In the genomic region with DNA sequence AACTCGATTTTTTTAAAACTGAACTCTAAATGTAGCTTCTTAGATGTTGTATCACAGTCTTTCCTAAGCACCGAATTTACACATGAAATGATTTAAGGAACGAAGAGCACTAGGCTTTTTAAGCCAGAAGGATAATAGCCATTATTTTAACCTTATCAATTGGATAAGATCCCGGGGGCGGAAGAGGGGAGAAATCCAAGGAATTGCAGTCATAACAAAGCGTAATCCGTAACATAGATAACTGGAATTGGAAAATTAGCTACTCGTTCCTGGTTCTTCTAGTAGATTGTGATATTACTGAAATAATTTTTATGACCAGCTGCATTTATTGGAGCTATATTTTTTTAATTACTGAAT, we compare ENCODE assay signal across 7 cellular contexts. TPM values are rescaled to one million over a fixed set of nuclear protein-coding genes. Genes with fewer than 3 reads are reported as not detected.
DNase-seq lines count a peak whose midpoint lies in the region; ATAC-seq and TF ChIP-seq lines count a peak whose summit lies in the region.

No MANE protein-coding gene starts in this region.

- TF ChIP-seq CTCF in HEK293 (tag by site-specific recombination; IDR thresholded peaks at IDR 0.05): no peak
- no peak for TF ChIP-seq CTCF in WTC11 (IDR thresholded peaks at IDR 0.05)

- peaks cover 22% of the 10 kb centered on the region for H3K4me1 Mint-ChIP-seq in WTC11
- H3K4me1 Mint-ChIP-seq in stimulated activated naive B cell treated with anti-CD40 and anti-IgM and Interleukin-4, amounts not matched to agents 10 μg/mL and 1 μg/mL and 100 μg/mL, for 72 hours: peaks cover 6 to 17% of the 10 kb centered on the region in 2 donors

- peak overlapping the region; percentile 86 for H3K27ac Mint-ChIP-seq in WTC11
- H3K27ac Mint-ChIP-seq in stimulated activated naive B cell treated with anti-CD40 and anti-IgM and Interleukin-4, amounts not matched to agents 10 μg/mL and 1 μg/mL and 100 μg/mL, for 72 hours: peak overlapping the region; percentile 85

- POLR2A ChIA-PET in HEK293 (lab: Yijun Ruan, JAX) (no interaction called here), WTC11 (lab: Charles Lee) (interaction anchor here (1.0 to 1.7 kb wide), 2 partner anchors 9 to 52 kb away, joined by 3 to 4 read pairs; no protein-coding TSS in a partner anchor)

- H3K9me3 ChIP-seq in HEK293 (ENCODE audit: control insufficient read depth, insufficient read depth, low read depth, low read length) (no peaks in the 10 kb centered on the region), iPS DF 6.9 (ENCODE audit: control insufficient read depth, insufficient read depth, low read length) (no peaks in the 10 kb centered on the region)

- H3K9me3 Mint-ChIP-seq in WTC11: 0 out of 2 replicates have a peak, but pooled peaks cover 3% of the 10 kb centered on the region
- peaks cover 0 to 1% of the 10 kb centered on the region in 2 donors for H3K9me3 Mint-ChIP-seq in stimulated activated naive B cell treated with anti-CD40 and anti-IgM and Interleukin-4, amounts not matched to agents 10 μg/mL and 1 μg/mL and 100 μg/mL, for 72 hours

- H3K27ac ChIP-seq in HEK293 (ENCODE audit: extremely low read depth, low read depth, low read length) (peak overlapping the region; percentile 72; the same call in 1 of the 2 replicates), iPS DF 6.9 (ENCODE audit: low read length) (no peak overlapping the region)

- H3K4me3 ChIP-seq in HEK293 (ENCODE audit: low read depth, low read length): peak overlapping the region; percentile 51
- H3K4me3 ChIP-seq in iPS DF 6.9 (ENCODE audit: low read length): peak overlapping the region; percentile 91; the same call in 1 of the 2 replicates

- H3K4me3 Mint-ChIP-seq in WTC11: peak overlapping the region; percentile 87
- peak overlapping the region; percentile 90 to 98 for H3K4me3 Mint-ChIP-seq in stimulated activated naive B cell treated with anti-CD40 and anti-IgM and Interleukin-4, amounts not matched to agents 10 μg/mL and 1 μg/mL and 100 μg/mL, for 72 hours

- H3K36me3 ChIP-seq in HEK293 (ENCODE audit: control insufficient read depth in 2 of 2, insufficient read depth in 1 of 2, low read length in 2 of 2) (no peaks in the 10 kb centered on the region), iPS DF 6.9 (ENCODE audit: control insufficient read depth, insufficient read depth, low read length) (no peaks in the 10 kb centered on the region)

- WGBS in iPS DF 6.9 (ENCODE audit: insufficient coverage, insufficient read length): no CpG with 5 or more reads among the region's 8 CpGs

- DNase-seq in WTC11 (ENCODE audit: low spot score): no peak
- no peak for DNase-seq in iPS DF 6.9 (ENCODE audit: low read depth, low spot score)
- DNase-seq in stimulated activated naive B cell treated with anti-CD40 and anti-IgM and Interleukin-4, amounts not matched to agents 10 μg/mL and 1 μg/mL and 100 μg/mL, for 72 hours: no peak
- no peak for DNase-seq in NCI-H345 treated with DMSO at 0.1 percent for 48 hours (lab: John Stamatoyannopoulos, UW; ENCODE audit: unreplicated experiment)
- no peak for DNase-seq in GDM1 (lab: John Stamatoyannopoulos, UW)
- DNase-seq in stimulated activated CD4-positive, alpha-beta T cell treated with anti-CD3 and anti-CD28 coated beads, Interleukin-4, amount 100 ng/mL, for 4 hours: no peak

- ATAC-seq in WTC11: no peak
- no peak for ATAC-seq in stimulated activated naive B cell treated with anti-CD40 and anti-IgM and Interleukin-4, amounts not matched to agents 10 μg/mL and 1 μg/mL and 100 μg/mL, for 72 hours (replicated peaks)

- H3K4me1 ChIP-seq in HEK293 (ENCODE audit: control insufficient read depth, insufficient read depth, low read length) (peaks cover 12% of the 10 kb centered on the region; the same call in 1 of the 2 replicates), iPS DF 6.9 (ENCODE audit: control insufficient read depth, insufficient read depth, low read length) (no peaks in the 10 kb centered on the region; the same call in 1 of the 2 replicates)

- H3K36me3 Mint-ChIP-seq in WTC11: 0 out of 2 replicates have a peak, but pooled peaks cover 3% of the 10 kb centered on the region
- no peaks in the 10 kb centered on the region for H3K36me3 Mint-ChIP-seq in stimulated activated naive B cell treated with anti-CD40 and anti-IgM and Interleukin-4, amounts not matched to agents 10 μg/mL and 1 μg/mL and 100 μg/mL, for 72 hours

- CTCF ChIA-PET in HEK293 (lab: Yijun Ruan, JAX): no interaction called here
- CTCF ChIA-PET in WTC11 (lab: Charles Lee): interaction anchor here (0.8 kb wide), 1 partner anchor 9 kb away, joined by 3 read pairs; no protein-coding TSS in a partner anchor

- no peaks in the 10 kb centered on the region for H3K27me3 ChIP-seq in iPS DF 6.9 (ENCODE audit: control insufficient read depth, insufficient read depth, low read length)

- no peaks in the 10 kb centered on the region for H3K27me3 Mint-ChIP-seq in WTC11 (ENCODE audit: low read depth)
- H3K27me3 Mint-ChIP-seq in stimulated activated naive B cell treated with anti-CD40 and anti-IgM and Interleukin-4, amounts not matched to agents 10 μg/mL and 1 μg/mL and 100 μg/mL, for 72 hours: no peaks in the 10 kb centered on the region

TF ChIP-seq in HEK293, 187 proteins besides CTCF, POLR2A, EP300 and RAD21 (continues in another document):
- TF ChIP-seq FEZF1 (tag by site-specific recombination; IDR thresholded peaks at IDR 0.05) (peak; percentile 9; the same call in 1 of the 2 replicates), ZNF610 (tag by site-specific recombination; IDR thresholded peaks at IDR 0.05; ENCODE audit: borderline replicate concordance) (no peak), HOXA7 (CRISPR knock-in tag; IDR thresholded peaks at IDR 0.05; ENCODE audit: borderline replicate concordance) (no peak), ZNF366 (tag by site-specific recombination; conservative IDR thresholded peaks at IDR 0.05) (no peak), ZSCAN18 (tag by site-specific recombination; IDR thresholded peaks at IDR 0.05) (no peak), MYNN (tag by site-specific recombination; IDR thresholded peaks at IDR 0.05; ENCODE audit: borderline replicate concordance) (no peak), MZF1 (tag by site-specific recombination; IDR thresholded peaks at IDR 0.05; ENCODE audit: borderline replicate concordance) (no peak)

TF ChIP-seq in WTC11, 78 proteins besides CTCF, POLR2A, EP300 and RAD21 (continues in another document):
- TF ChIP-seq PRDM15 (CRISPR knock-in tag; IDR thresholded peaks at IDR 0.05): no peak
- no peak for TF ChIP-seq ATF1 (CRISPR knock-in tag; IDR thresholded peaks at IDR 0.05)
- TF ChIP-seq ZNF423 (CRISPR knock-in tag; IDR thresholded peaks at IDR 0.05): no peak
- no peak for TF ChIP-seq ERG (CRISPR knock-in tag; IDR thresholded peaks at IDR 0.05)
- no peak for TF ChIP-seq ZNF219 (CRISPR knock-in tag; IDR thresholded peaks at IDR 0.05; ENCODE audit: borderline replicate concordance)
- no peak for TF ChIP-seq TP53 (CRISPR knock-in tag; IDR thresholded peaks at IDR 0.05)
- TF ChIP-seq IRF2 (CRISPR knock-in tag; IDR thresholded peaks at IDR 0.05; ENCODE audit: borderline replicate concordance, low read depth): no peak
- TF ChIP-seq, protein P1, sequence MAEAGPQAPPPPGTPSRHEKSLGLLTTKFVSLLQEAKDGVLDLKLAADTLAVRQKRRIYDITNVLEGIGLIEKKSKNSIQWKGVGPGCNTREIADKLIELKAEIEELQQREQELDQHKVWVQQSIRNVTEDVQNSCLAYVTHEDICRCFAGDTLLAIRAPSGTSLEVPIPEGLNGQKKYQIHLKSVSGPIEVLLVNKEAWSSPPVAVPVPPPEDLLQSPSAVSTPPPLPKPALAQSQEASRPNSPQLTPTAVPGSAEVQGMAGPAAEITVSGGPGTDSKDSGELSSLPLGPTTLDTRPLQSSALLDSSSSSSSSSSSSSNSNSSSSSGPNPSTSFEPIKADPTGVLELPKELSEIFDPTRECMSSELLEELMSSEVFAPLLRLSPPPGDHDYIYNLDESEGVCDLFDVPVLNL (CRISPR knock-in tag; IDR thresholded peaks at IDR 0.05; ENCODE audit: borderline replicate concordance, low read depth): no peak

RNA-seq across cellular contexts. Expression of gene KANSL1L, which starts 1.0 kb away (rescaled TPM):
- total RNA-seq in WTC11 (2021): 11.1 to 12.2 TPM (median 11.4 TPM) in 3 replicates

RNA-seq across cellular contexts. Expression of gene ACADL, which starts 53.0 kb away (rescaled TPM):
- total RNA-seq in WTC11 (2021): 0.39 to 0.60 TPM (median 0.42 TPM) in 3 replicates
